In the genomic region with DNA sequence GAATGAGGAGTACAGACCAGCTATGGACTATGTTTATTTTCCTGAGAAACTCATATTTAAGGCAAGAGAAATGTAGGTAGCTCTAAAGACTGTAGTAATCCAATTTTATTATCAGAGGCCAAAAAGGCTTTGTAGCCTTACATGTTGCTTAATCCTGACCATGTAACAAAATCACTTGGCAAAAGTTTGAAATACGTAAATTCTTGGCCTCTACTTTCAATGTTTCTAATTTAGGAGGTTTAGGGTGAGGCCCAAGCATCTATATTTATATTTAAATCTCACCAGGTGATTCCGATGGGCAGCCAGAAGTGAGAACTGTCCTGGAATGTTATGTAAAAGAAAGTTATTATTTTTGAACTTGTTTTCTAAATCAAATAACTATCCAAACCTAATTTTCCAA, we compare ENCODE assay signal across 26 cellular contexts.
"Had no signal": no experiment of that assay in that cellular context is flagged by ENCODE, and none has a peak within 500 bp of the region (broad histone marks: within the 10 kb centered on the region; RNA-seq: fewer than 3 reads in every experiment).

No MANE protein-coding gene starts in this region.

- H3K4me3 ChIP-seq: lower lobe of right lung, neural progenitor cell, psoas muscle, right lobe of liver, smooth muscle cell, thoracic aorta, tibial artery, vagina had no signal

- H3K36me3 Mint-ChIP-seq: naive thymus-derived CD8-positive, alpha-beta T cell; neural progenitor cell; stimulated activated memory B cell treated with anti-CD40 and anti-IgM and Interleukin-4, amounts not matched to agents 10 μg/mL and 1 μg/mL and 100 μg/mL, for 72 hours had no signal

- ATAC-seq: left cardiac atrium; left lobe of liver; lower lobe of right lung; naive thymus-derived CD8-positive, alpha-beta T cell; right lobe of liver; stimulated activated memory B cell treated with anti-CD40 and anti-IgM and Interleukin-4, amounts not matched to agents 10 μg/mL and 1 μg/mL and 100 μg/mL, for 72 hours; stimulated activated naive CD8-positive, alpha-beta T cell treated with anti-CD3 and anti-CD28 coated beads, Interleukin-15, amount 100 ng/mL, for 72 hours had no signal

- H3K27me3 Mint-ChIP-seq: naive thymus-derived CD8-positive, alpha-beta T cell; stimulated activated memory B cell treated with anti-CD40 and anti-IgM and Interleukin-4, amounts not matched to agents 10 μg/mL and 1 μg/mL and 100 μg/mL, for 72 hours; stimulated activated naive CD8-positive, alpha-beta T cell treated with anti-CD3 and anti-CD28 coated beads, Interleukin-15, amount 100 ng/mL, for 72 hours had no signal

- H3K9me3 ChIP-seq: lower lobe of right lung, neutrophil, psoas muscle, right lobe of liver, thoracic aorta, tibial artery, vagina had no signal

- H3K4me1 Mint-ChIP-seq: naive thymus-derived CD8-positive, alpha-beta T cell; stimulated activated memory B cell treated with anti-CD40 and anti-IgM and Interleukin-4, amounts not matched to agents 10 μg/mL and 1 μg/mL and 100 μg/mL, for 72 hours; stimulated activated naive CD8-positive, alpha-beta T cell treated with anti-CD3 and anti-CD28 coated beads, Interleukin-15, amount 100 ng/mL, for 72 hours had no signal

- H3K9me3 Mint-ChIP-seq: stimulated activated naive CD8-positive, alpha-beta T cell treated with anti-CD3 and anti-CD28 coated beads, Interleukin-15, amount 100 ng/mL, for 72 hours had no signal

- H3K27ac ChIP-seq: lower lobe of right lung, neural progenitor cell, neutrophil, parathyroid adenoma, psoas muscle, right lobe of liver, thoracic aorta, tibial artery, vagina had no signal

- H3K4me3 Mint-ChIP-seq: nephron progenitor cell; neural progenitor cell; stimulated activated memory B cell treated with anti-CD40 and anti-IgM and Interleukin-4, amounts not matched to agents 10 μg/mL and 1 μg/mL and 100 μg/mL, for 72 hours; stimulated activated naive CD8-positive, alpha-beta T cell treated with anti-CD3 and anti-CD28 coated beads, Interleukin-15, amount 100 ng/mL, for 72 hours had no signal

- H3K27me3 ChIP-seq: neural progenitor cell, neutrophil, right lobe of liver, tibial artery, vagina had no signal

- H3K27ac Mint-ChIP-seq: naive thymus-derived CD8-positive, alpha-beta T cell; nephron progenitor cell; neural progenitor cell; stimulated activated memory B cell treated with anti-CD40 and anti-IgM and Interleukin-4, amounts not matched to agents 10 μg/mL and 1 μg/mL and 100 μg/mL, for 72 hours; stimulated activated naive CD8-positive, alpha-beta T cell treated with anti-CD3 and anti-CD28 coated beads, Interleukin-15, amount 100 ng/mL, for 72 hours had no signal

- H3K4me1 ChIP-seq: lower lobe of right lung, parathyroid adenoma, psoas muscle, right lobe of liver, tibial artery, vagina had no signal

- H3K36me3 ChIP-seq: lower lobe of right lung, neural progenitor cell, neutrophil, right lobe of liver, thoracic aorta, tibial artery, vagina had no signal

- DNase-seq: kidney glomerular epithelial cell; left cardiac atrium; lower lobe of right lung; mammary epithelial cell; mesenchymal stem cell; naive thymus-derived CD8-positive, alpha-beta T cell; nephron progenitor cell; occipital lobe; psoas muscle; right lobe of liver; stimulated activated CD4-positive, alpha-beta T cell treated with anti-CD3 and anti-CD28 coated beads, Interleukin-1b, Interleukin-23, amount 100 ng/mL, for 48 hours; stimulated activated CD4-positive, alpha-beta T cell treated with anti-CD3 and anti-CD28 coated beads, Interleukin-2, amount 100 ng/mL, for 48 hours; stimulated activated CD4-positive, alpha-beta T cell treated with anti-CD3 and anti-CD28 coated beads, Interleukin-4, amount 100 ng/mL, for 4 hours; stimulated activated CD8-positive, alpha-beta memory T cell treated with anti-CD3 and anti-CD28 coated beads, Interleukin-4, amount 100 ng/mL, for 48 hours; stimulated activated naive CD4-positive, alpha-beta T cell treated with Interleukin-2 at 50 U/mL for 16 hours; stimulated activated naive CD8-positive, alpha-beta T cell treated with anti-CD3 and anti-CD28 coated beads, Interleukin-15, amount 100 ng/mL, for 72 hours; tibial artery; trophoblast cell had no signal
